17 cellular contexts compared by ENCODE assay signal in genomic region chr1:234226106-234226818, GRCh38.
"Had no signal": no experiment of that assay in that cellular context is flagged by ENCODE, and none has a peak within 500 bp of the region (broad histone marks: within the 10 kb centered on the region; RNA-seq: fewer than 3 reads in every experiment).

No MANE protein-coding gene starts in this region.

- DNase-seq: activated CD4-positive, alpha-beta T cell treated with anti-CD3 and anti-CD28 coated beads, Interleukin-2, amount 50 U/mL, for 48 hours; activated CD8-positive, alpha-beta memory T cell treated with anti-CD3 and anti-CD28 coated beads, Interleukin-2, amount 10 ng/mL, durations not matched to agents 7 days and 5 days; activated naive CD4-positive, alpha-beta T cell treated with anti-CD3 and anti-CD28 coated beads, Interleukin-2, amount 10 ng/mL, durations not matched to agents 7 days and 5 days; activated T-cell treated with anti-CD3 and anti-CD28 coated beads, Interleukin-2, amount 50 U/mL, for 1 hour; effector memory CD8-positive, alpha-beta T cell; gastrocnemius medialis; heart left ventricle; left colon; ovary; right lobe of liver; upper lobe of right lung had no signal

- H3K27ac ChIP-seq: ascending aorta, breast epithelium, gastrocnemius medialis, heart left ventricle, ovary, right lobe of liver, thoracic aorta, upper lobe of right lung, VCaP had no signal

- ATAC-seq: activated CD8-positive, alpha-beta memory T cell treated with anti-CD3 and anti-CD28 coated beads, Interleukin-2, amount 10 ng/mL, durations not matched to agents 7 days and 5 days; effector memory CD8-positive, alpha-beta T cell; gastrocnemius medialis; heart left ventricle; left colon; right lobe of liver; upper lobe of right lung had no signal

- H3K9me3 ChIP-seq: ascending aorta, breast epithelium, gastrocnemius medialis, heart left ventricle, ovary, right lobe of liver, thoracic aorta, upper lobe of right lung had no signal

- H3K27me3 ChIP-seq: ascending aorta, breast epithelium, gastrocnemius medialis, ovary, right lobe of liver had no signal

- H3K36me3 ChIP-seq: ascending aorta, breast epithelium, gastrocnemius medialis, heart left ventricle, ovary, right lobe of liver, thoracic aorta, upper lobe of right lung had no signal

- H3K4me3 ChIP-seq: ascending aorta, breast epithelium, gastrocnemius medialis, heart left ventricle, lung, ovary, right lobe of liver, thoracic aorta, upper lobe of right lung had no signal

- FAIRE-seq: islet of Langerhans had no signal

- H3K4me1 ChIP-seq: ascending aorta, breast epithelium, gastrocnemius medialis, heart left ventricle, right lobe of liver, upper lobe of right lung had no signal
